In the genomic region with DNA sequence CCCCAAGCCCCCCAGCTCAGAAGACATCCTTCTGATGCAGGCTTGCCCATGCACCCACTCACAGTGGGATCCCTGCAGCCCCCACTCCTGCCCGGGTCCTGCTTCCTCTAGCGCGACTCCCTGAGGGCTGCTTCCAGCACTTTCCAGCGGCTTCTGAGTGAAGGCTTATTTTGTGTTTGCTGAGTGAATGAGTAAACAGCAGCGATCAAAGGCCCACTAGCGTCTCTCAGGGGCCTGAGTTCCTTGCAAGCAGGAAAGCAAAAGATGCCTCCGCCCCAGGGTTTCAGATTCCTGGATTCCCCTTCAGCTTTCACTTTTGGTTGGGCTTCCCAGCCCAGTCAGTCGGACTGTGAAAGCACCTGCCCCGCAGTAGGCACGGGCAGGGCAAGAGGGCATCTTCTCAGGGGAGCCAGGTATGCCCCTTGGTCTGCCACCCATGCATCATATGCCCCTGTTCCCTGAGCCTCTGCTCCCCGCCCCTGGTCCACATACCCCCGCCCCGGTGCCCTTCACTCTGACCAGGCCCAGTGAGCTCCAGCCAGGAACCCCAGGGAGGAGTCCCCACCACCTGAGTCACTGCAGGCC, we compare ENCODE assay signal across 15 cellular contexts. TPM values are rescaled to one million over a fixed set of nuclear protein-coding genes. Genes with fewer than 3 reads are reported as not detected.
DNase-seq lines count a peak whose midpoint lies in the region; ATAC-seq and TF ChIP-seq lines count a peak whose summit lies in the region.
"Had no signal": no experiment of that assay in that cellular context is flagged by ENCODE, and none has a peak within 500 bp of the region (broad histone marks: within the 10 kb centered on the region; RNA-seq: fewer than 3 reads in every experiment).

No MANE protein-coding gene starts in this region.

- TF ChIP-seq CTCF in endodermal cell (conservative IDR thresholded peaks at IDR 0.05): no peak
- no peak for TF ChIP-seq CTCF in upper lobe of right lung (IDR thresholded peaks at IDR 0.05)

- H3K27ac ChIP-seq in right cardiac atrium (ENCODE audit: low read length): no peak overlapping the region
- H3K27ac ChIP-seq in endodermal cell (ENCODE audit: low read depth, low read length): no peak overlapping the region
- H3K27ac ChIP-seq in upper lobe of right lung: no peak overlapping the region
- H3K27ac ChIP-seq: cardiac muscle cell, SK-N-MC, tibial artery had no signal

- 68% methylated on average over 13 of the region's 13 CpGs for WGBS in right cardiac atrium
- WGBS in endodermal cell (ENCODE audit: insufficient coverage in 1 of 2, insufficient read length in 1 of 2), 2 experiments: 62 to 72% methylated on average over 11 to 13 of the region's 13 CpGs

- H3K36me3 ChIP-seq in endodermal cell (ENCODE audit: control insufficient read depth, insufficient read depth, low read length) (peaks cover 17% of the 10 kb centered on the region), upper lobe of right lung (peaks cover 22% of the 10 kb centered on the region)
- H3K36me3 ChIP-seq: cardiac muscle cell had no signal

- H3K4me3 ChIP-seq in right cardiac atrium (ENCODE audit: low read length) (peak overlapping the region; percentile 6), endodermal cell (ENCODE audit: low read length) (no peak overlapping the region), upper lobe of right lung (peak overlapping the region; percentile 25)
- H3K4me3 ChIP-seq: cardiac muscle cell, SK-N-MC, tibial artery had no signal

- H3K9me3 Mint-ChIP-seq in endodermal cell: no peaks in the 10 kb centered on the region
- H3K9me3 Mint-ChIP-seq: activated naive CD4-positive, alpha-beta T cell treated with anti-CD3 and anti-CD28 coated beads, Interleukin-2, amount 50 U/mL, for 24 hours; memory B cell had no signal

- H3K4me3 Mint-ChIP-seq in endodermal cell: peak overlapping the region; percentile 23
- H3K4me3 Mint-ChIP-seq: activated naive CD4-positive, alpha-beta T cell treated with anti-CD3 and anti-CD28 coated beads, Interleukin-2, amount 50 U/mL, for 24 hours; memory B cell had no signal

- peak in 1 of 2 donors; percentile 30 for ATAC-seq in right cardiac atrium
- ATAC-seq in upper lobe of right lung: peak; percentile 78

- peaks cover 27% of the 10 kb centered on the region for H3K4me1 Mint-ChIP-seq in endodermal cell

- H3K9me3 ChIP-seq in right cardiac atrium (ENCODE audit: control insufficient read depth, low read length) (no peaks in the 10 kb centered on the region), endodermal cell (ENCODE audit: control insufficient read depth, low read length) (no peaks in the 10 kb centered on the region), upper lobe of right lung (no peaks in the 10 kb centered on the region)
- H3K9me3 ChIP-seq: tibial artery had no signal

- peaks cover 12% of the 10 kb centered on the region for H3K36me3 Mint-ChIP-seq in endodermal cell (ENCODE audit: low read depth)

- peak overlapping the region; percentile 84 for H3K27ac Mint-ChIP-seq in endodermal cell
- H3K27ac Mint-ChIP-seq: memory B cell had no signal

- DNase-seq in right cardiac atrium: no peak
- no peak for DNase-seq in cardiac septum (ENCODE audit: low spot score)
- peak; percentile 86 for DNase-seq in endodermal cell
- DNase-seq in mucosa of gallbladder (ENCODE audit: low spot score): peak; percentile 44
- no peak for DNase-seq in upper lobe of right lung
- no peak for DNase-seq in NK-92 treated with Interleukin-12 subunit alpha and Interleukin-12 subunit beta, amount 100 ng/mL, for 24 hours (lab: John Stamatoyannopoulos, UW)
- no peak for DNase-seq in islet precursor cell
- no peak for DNase-seq in stimulated activated CD4-positive, alpha-beta T cell treated with anti-CD3 and anti-CD28 coated beads, Interleukin-1b, Interleukin-23, amount 100 ng/mL, for 48 hours
- DNase-seq: H7, MM.1S, tibial artery had no signal

- H3K4me1 ChIP-seq in right cardiac atrium (ENCODE audit: control insufficient read depth, insufficient read depth, low read length) (no peaks in the 10 kb centered on the region), endodermal cell (ENCODE audit: control insufficient read depth, insufficient read depth, low read length) (peaks cover 5% of the 10 kb centered on the region), upper lobe of right lung (no peaks in the 10 kb centered on the region)
- H3K4me1 ChIP-seq: tibial artery had no signal

- no peaks in the 10 kb centered on the region for H3K27me3 Mint-ChIP-seq in endodermal cell (ENCODE audit: insufficient read depth)
- H3K27me3 Mint-ChIP-seq: activated naive CD4-positive, alpha-beta T cell treated with anti-CD3 and anti-CD28 coated beads, Interleukin-2, amount 50 U/mL, for 24 hours; memory B cell had no signal

- no peaks in the 10 kb centered on the region for H3K27me3 ChIP-seq in right cardiac atrium (ENCODE audit: control insufficient read depth, insufficient read depth)
- H3K27me3 ChIP-seq in endodermal cell (ENCODE audit: control insufficient read depth, insufficient read depth, low read length, poor library complexity, severe bottlenecking): no peaks in the 10 kb centered on the region
- no peaks in the 10 kb centered on the region for H3K27me3 ChIP-seq in upper lobe of right lung
- H3K27me3 ChIP-seq: cardiac muscle cell, tibial artery had no signal

- no peak overlapping the region for H3K9ac ChIP-seq in endodermal cell (ENCODE audit: extremely low read depth, low read length, poor library complexity, severe bottlenecking)

- intact Hi-C loops in right cardiac atrium (cut with DNase I) (no loop called here), cardiac septum (cut with DNase I) (no loop called here), upper lobe of right lung (cut with DNase I) (no loop called here)

RNA-seq across cellular contexts. Expression of gene FADD, which starts 9.2 kb away (rescaled TPM):
- 10 to 100 TPM; 11.3 to 13.4 (median 12.3) TPM for total RNA-seq in right cardiac atrium
- polyA plus RNA-seq in right cardiac atrium: 10.6 TPM
- total RNA-seq in cardiac septum: 8.6 TPM
- total RNA-seq in endodermal cell: 10 to 100 TPM; 50.6 to 53.1 TPM
- polyA plus RNA-seq in endodermal cell (2013, experiment 1 of 2): 24.4 TPM
- polyA plus RNA-seq in endodermal cell (2013, experiment 2 of 2): 22.4 TPM
- total RNA-seq in mucosa of gallbladder: 32.7 TPM
- 21.3 TPM for total RNA-seq in upper lobe of right lung

RNA-seq across cellular contexts. Expression of gene PPFIA1, which starts 58.2 kb away (rescaled TPM):
- 10 to 100 TPM; 36.7 to 44.9 (median 39.4) TPM for total RNA-seq in right cardiac atrium
- 16.2 TPM for polyA plus RNA-seq in right cardiac atrium
- 42.8 TPM for total RNA-seq in cardiac septum
- total RNA-seq in endodermal cell: 100 to 1,000 TPM; 105 to 118 TPM
- 47.1 TPM for polyA plus RNA-seq in endodermal cell (2013, experiment 1 of 2)
- 42.1 TPM for polyA plus RNA-seq in endodermal cell (2013, experiment 2 of 2)
- 48.1 TPM for total RNA-seq in mucosa of gallbladder
- 73.3 TPM for total RNA-seq in upper lobe of right lung

Comparison
In these comparisons a context has a peak if more than half of its experiments do, and no peak if none do; other contexts are left out.
1. DNase-seq: peak in endodermal cell (single experiment) and mucosa of gallbladder (single experiment); none in right cardiac atrium (0 of 3), cardiac septum (single experiment), upper lobe of right lung (single experiment), NK-92 treated with Interleukin-12 subunit alpha and Interleukin-12 subunit beta, amount 100 ng/mL, for 24 hours (single experiment), islet precursor cell (single experiment) and stimulated activated CD4-positive, alpha-beta T cell treated with anti-CD3 and anti-CD28 coated beads, Interleukin-1b, Interleukin-23, amount 100 ng/mL, for 48 hours (single experiment).